11 cellular contexts compared by ENCODE assay signal in the genomic region with DNA sequence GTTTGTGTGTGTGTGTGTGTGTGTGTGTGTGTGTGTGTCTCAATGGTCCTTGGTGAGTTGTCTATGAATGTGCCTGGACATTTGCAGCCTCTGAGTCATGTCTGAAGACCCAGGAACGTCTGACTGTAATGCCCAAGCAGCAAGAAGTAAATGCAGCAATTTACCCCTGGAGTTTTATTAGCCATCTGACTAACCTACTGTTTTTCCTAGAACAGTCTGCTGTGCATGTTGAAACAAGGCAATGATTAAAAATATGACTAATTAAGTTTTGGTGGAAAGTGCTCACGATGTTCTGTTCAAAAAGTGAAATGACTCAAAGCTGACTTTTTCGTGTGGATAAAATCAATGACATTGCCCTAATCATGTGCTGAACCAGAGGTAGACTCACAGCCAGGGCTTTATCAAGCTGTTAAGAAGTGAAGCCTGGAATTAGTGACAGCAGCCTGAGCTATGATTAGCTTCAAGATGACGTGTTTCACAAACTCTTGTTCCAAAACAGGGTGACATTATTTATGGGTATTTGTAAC.
DNase-seq lines count a peak whose midpoint lies in the region; ATAC-seq, FAIRE-seq and TF ChIP-seq lines count a peak whose summit lies in the region.
"Had no signal": no experiment of that assay in that cellular context is flagged by ENCODE, and none has a peak within 500 bp of the region (broad histone marks: within the 10 kb centered on the region; RNA-seq: fewer than 3 reads in every experiment).

No MANE protein-coding gene starts in this region.

- H3K4me1 Mint-ChIP-seq in natural killer cell treated with Interleukin-12 subunit alpha and Interleukin-12 subunit beta and Interleukin-15 and Interleukin-18, amount 100 ng/mL, for 72 hours (ENCODE audit: low read depth in 2 of 2) = peaks cover 0 to 4% of the 10 kb centered on the region in 2 donors

- no peak overlapping the region for H3K4me3 ChIP-seq in epithelial cell of esophagus (ENCODE audit: low read length)

- no peak for DNase-seq in D721Med (ENCODE audit: insufficient read length, low spot score)
- peak; percentile 19 for DNase-seq in NCI-H226
- peak; percentile 99 for DNase-seq in epithelial cell of esophagus (ENCODE audit: low read depth)
- DNase-seq in myocyte (ENCODE audit: low read depth) = peak; percentile 40
- no peak for DNase-seq in activated effector memory CD4-positive, alpha-beta T cell treated with anti-CD3 and anti-CD28 coated beads, Interleukin-2, amount 50 U/mL, for 16 hours
- no peak for DNase-seq in posterior vena cava (ENCODE audit: low spot score)
- no peak for DNase-seq in natural killer cell treated with Interleukin-12 subunit alpha and Interleukin-12 subunit beta and Interleukin-15 and Interleukin-18, amount 100 ng/mL, for 72 hours (ENCODE audit: low spot score)
- DNase-seq: NCI-H187, T-helper 17 cell had no signal

- intact Hi-C loops in posterior vena cava (cut with DNase I) = no loop called here

- no peak overlapping the region for H3K27ac Mint-ChIP-seq in natural killer cell treated with Interleukin-12 subunit alpha and Interleukin-12 subunit beta and Interleukin-15 and Interleukin-18, amount 100 ng/mL, for 72 hours
- H3K27ac Mint-ChIP-seq: activated naive CD4-positive, alpha-beta T cell treated with anti-CD3 and anti-CD28 coated beads, Interleukin-2, amount 50 U/mL, for 24 hours; T-helper 17 cell had no signal

- no peaks in the 10 kb centered on the region for H3K36me3 Mint-ChIP-seq in natural killer cell treated with Interleukin-12 subunit alpha and Interleukin-12 subunit beta and Interleukin-15 and Interleukin-18, amount 100 ng/mL, for 72 hours
- H3K36me3 Mint-ChIP-seq: activated naive CD4-positive, alpha-beta T cell treated with anti-CD3 and anti-CD28 coated beads, Interleukin-2, amount 50 U/mL, for 24 hours had no signal

- no peak overlapping the region for H3K4me3 Mint-ChIP-seq in natural killer cell treated with Interleukin-12 subunit alpha and Interleukin-12 subunit beta and Interleukin-15 and Interleukin-18, amount 100 ng/mL, for 72 hours
- H3K4me3 Mint-ChIP-seq: activated naive CD4-positive, alpha-beta T cell treated with anti-CD3 and anti-CD28 coated beads, Interleukin-2, amount 50 U/mL, for 24 hours; T-helper 17 cell had no signal

- TF ChIP-seq CTCF in D721Med (IDR thresholded peaks at IDR 0.05; ENCODE audit: insufficient read depth, missing control alignments) = no peak
- TF ChIP-seq CTCF in epithelial cell of esophagus (IDR thresholded peaks at IDR 0.05; ENCODE audit: insufficient read depth, low read depth, low read length, missing control alignments) = no peak

- peaks cover 7% of the 10 kb centered on the region for H3K9me3 Mint-ChIP-seq in natural killer cell treated with Interleukin-12 subunit alpha and Interleukin-12 subunit beta and Interleukin-15 and Interleukin-18, amount 100 ng/mL, for 72 hours
- H3K9me3 Mint-ChIP-seq: activated naive CD4-positive, alpha-beta T cell treated with anti-CD3 and anti-CD28 coated beads, Interleukin-2, amount 50 U/mL, for 24 hours had no signal

- peak; percentile 86 for FAIRE-seq in D721Med (lab: Jason Lieb, UNC)

- no peaks in the 10 kb centered on the region for H3K27me3 Mint-ChIP-seq in natural killer cell treated with Interleukin-12 subunit alpha and Interleukin-12 subunit beta and Interleukin-15 and Interleukin-18, amount 100 ng/mL, for 72 hours

- ATAC-seq in HG03108 (IDR thresholded peaks at IDR 0.05; ENCODE audit: unreplicated experiment) = no peak
- no peak for ATAC-seq in natural killer cell treated with Interleukin-12 subunit alpha and Interleukin-12 subunit beta and Interleukin-15 and Interleukin-18, amount 100 ng/mL, for 72 hours
- ATAC-seq: T-helper 17 cell had no signal

Comparison
In these comparisons a context has a peak if more than half of its experiments do, and no peak if none do; other contexts are left out.
1. DNase-seq: peak in NCI-H226 (single experiment), epithelial cell of esophagus (single experiment) and myocyte (single experiment); none in D721Med (single experiment), activated effector memory CD4-positive, alpha-beta T cell treated with anti-CD3 and anti-CD28 coated beads, Interleukin-2, amount 50 U/mL, for 16 hours (single experiment), posterior vena cava (single experiment) and natural killer cell treated with Interleukin-12 subunit alpha and Interleukin-12 subunit beta and Interleukin-15 and Interleukin-18, amount 100 ng/mL, for 72 hours (single experiment).